Comparison of ENCODE assay signal across 16 cellular contexts in the genomic region with DNA sequence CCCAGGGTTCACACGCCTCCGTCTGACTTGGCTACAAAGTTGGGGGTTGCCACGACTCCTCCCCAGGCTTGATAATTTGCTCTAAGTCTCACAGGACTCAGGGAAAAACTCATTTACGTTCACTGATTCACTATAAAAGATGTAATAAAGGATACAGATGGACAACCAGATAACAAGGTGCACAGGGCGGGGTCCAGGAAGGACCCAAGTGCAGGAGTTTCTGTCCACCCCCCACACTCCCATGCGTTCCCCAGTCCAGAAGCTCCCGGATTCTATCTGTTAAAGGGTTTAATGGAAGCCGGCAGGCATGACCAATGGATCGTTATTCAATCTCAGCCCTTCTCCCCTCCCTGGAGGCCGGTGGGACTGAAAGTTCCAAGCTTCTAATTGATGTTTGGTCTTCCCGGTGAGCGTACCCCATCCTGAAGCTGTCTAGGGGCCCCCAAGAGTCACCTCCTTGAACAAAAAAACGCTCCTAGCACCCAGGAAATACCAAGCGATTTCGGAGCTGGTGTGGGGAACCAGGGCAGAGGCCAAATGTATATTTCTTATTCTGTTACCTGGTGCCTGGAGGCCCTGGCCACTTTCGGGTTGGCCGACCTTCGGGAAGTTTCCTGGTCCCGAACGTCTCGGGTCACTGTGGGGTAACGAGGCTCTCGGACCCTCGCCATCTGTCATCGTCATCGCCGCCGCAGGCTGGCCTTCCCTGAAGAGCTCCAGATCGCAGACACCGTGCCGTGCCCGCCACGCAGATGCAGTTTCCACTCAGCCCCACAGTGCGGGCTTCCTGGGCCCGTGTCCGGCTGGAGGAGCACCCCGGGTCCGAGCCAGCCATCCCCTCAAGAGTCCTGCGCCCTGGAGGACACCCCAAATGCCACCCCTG. TPM values are rescaled to one million over a fixed set of nuclear protein-coding genes. Genes with fewer than 3 reads are reported as not detected.
DNase-seq lines count a peak whose midpoint lies in the region; TF ChIP-seq lines count a peak whose summit lies in the region.
"Had no signal": no experiment of that assay in that cellular context is flagged by ENCODE, and none has a peak within 500 bp of the region (broad histone marks: within the 10 kb centered on the region; RNA-seq: fewer than 3 reads in every experiment).

No MANE protein-coding gene starts in this region.

- H3K9me3 ChIP-seq in WERI-Rb-1 (ENCODE audit: severe bottlenecking) (no peaks in the 10 kb centered on the region), left ventricle myocardium inferior (replicated peaks) (no peaks in the 10 kb centered on the region), sigmoid colon (no peaks in the 10 kb centered on the region)
- H3K9me3 ChIP-seq in effector memory CD4-positive, alpha-beta T cell (ENCODE audit: control insufficient read depth, low read length) = no peaks in the 10 kb centered on the region
- H3K9me3 ChIP-seq: BLaER1 treated with 17β-estradiol and CSF1 and Interleukin-3, amounts not matched to agents 10 nM and 100 nM; testis had no signal

- peaks cover 2% of the 10 kb centered on the region for H3K27me3 ChIP-seq in WERI-Rb-1 (ENCODE audit: insufficient read depth, low read depth, severe bottlenecking)
- H3K27me3 ChIP-seq in left ventricle myocardium inferior (ENCODE audit: low read depth) = no peaks in the 10 kb centered on the region
- H3K27me3 ChIP-seq in sigmoid colon = no peaks in the 10 kb centered on the region
- no peaks in the 10 kb centered on the region for H3K27me3 ChIP-seq in effector memory CD4-positive, alpha-beta T cell (replicated peaks; ENCODE audit: control insufficient read depth, insufficient read depth, low read length, poor library complexity, severe bottlenecking)
- H3K27me3 ChIP-seq: BLaER1 treated with 17β-estradiol and CSF1 and Interleukin-3, amounts not matched to agents 10 nM and 100 nM; SJSA1; testis had no signal

- no peak overlapping the region for H3K4me3 ChIP-seq in WERI-Rb-1 (ENCODE audit: low read depth, low read length)
- H3K4me3 ChIP-seq in left ventricle myocardium inferior = no peak overlapping the region
- H3K4me3 ChIP-seq in sigmoid colon = no peak overlapping the region
- H3K4me3 ChIP-seq in effector memory CD4-positive, alpha-beta T cell (ENCODE audit: insufficient read depth, low read depth, low read length, poor library complexity, severe bottlenecking) = no peak overlapping the region
- H3K4me3 ChIP-seq: BLaER1 treated with 17β-estradiol and CSF1 and Interleukin-3, amounts not matched to agents 10 nM and 100 nM; SJSA1; testis had no signal

- intact Hi-C loops in left ventricle myocardium inferior (cut with micrococcal nuclease) = no loop called here
- intact Hi-C loops in sigmoid colon (cut with DNase I) = no loop called here

- H3K4me1 ChIP-seq in left ventricle myocardium inferior = peaks cover 7% of the 10 kb centered on the region
- H3K4me1 ChIP-seq in sigmoid colon = no peaks in the 10 kb centered on the region
- peaks cover 21% of the 10 kb centered on the region for H3K4me1 ChIP-seq in effector memory CD4-positive, alpha-beta T cell (ENCODE audit: control insufficient read depth, insufficient read depth, low read length, poor library complexity, severe bottlenecking)
- H3K4me1 ChIP-seq: SJSA1, testis had no signal

- peak; percentile 37 for DNase-seq in NCI-H82 (lab: John Stamatoyannopoulos, UW)
- DNase-seq in NCI-H82 treated with DMSO at 0.1 percent for 48 hours (lab: John Stamatoyannopoulos, UW; ENCODE audit: unreplicated experiment) = no peak
- DNase-seq in WERI-Rb-1 = peak; percentile 8
- peak; percentile 11 for DNase-seq in left ventricle myocardium inferior
- peak; percentile 39 for DNase-seq in sigmoid colon
- no peak for DNase-seq in UCSD-AML1 (lab: John Stamatoyannopoulos, UW; ENCODE audit: unreplicated experiment)
- DNase-seq in NCI-H2196 treated with DMSO at 0.1 percent for 48 hours (lab: John Stamatoyannopoulos, UW; ENCODE audit: unreplicated experiment) = no peak
- no peak for DNase-seq in effector memory CD4-positive, alpha-beta T cell
- DNase-seq: activated CD4-positive, alpha-beta T cell treated with anti-CD3 and anti-CD28 coated beads, Interleukin-2, amount 50 U/mL, for 4 hours; DND-41; Kasumi-1; NCI-H1436; NCI-H446 had no signal

- TF ChIP-seq CTCF in WERI-Rb-1 (IDR thresholded peaks at IDR 0.05; ENCODE audit: low read depth, low read length) (no peak), left ventricle myocardium inferior (IDR thresholded peaks at IDR 0.05; ENCODE audit: borderline replicate concordance) (no peak), sigmoid colon (IDR thresholded peaks at IDR 0.05) (no peak)

- no peak for TF ChIP-seq POLR2A in sigmoid colon (IDR thresholded peaks at IDR 0.05)

- no peak for TF ChIP-seq EP300 in sigmoid colon (IDR thresholded peaks at IDR 0.05)

- H3K36me3 ChIP-seq in WERI-Rb-1 (no peaks in the 10 kb centered on the region), left ventricle myocardium inferior (no peaks in the 10 kb centered on the region), sigmoid colon (no peaks in the 10 kb centered on the region)
- no peaks in the 10 kb centered on the region for H3K36me3 ChIP-seq in effector memory CD4-positive, alpha-beta T cell (ENCODE audit: control insufficient read depth, insufficient read depth, low read length)
- H3K36me3 ChIP-seq: BLaER1 treated with 17β-estradiol and CSF1 and Interleukin-3, amounts not matched to agents 10 nM and 100 nM; SJSA1 had no signal

- H3K27ac ChIP-seq in WERI-Rb-1 = no peak overlapping the region
- no peak overlapping the region for H3K27ac ChIP-seq in left ventricle myocardium inferior (replicated peaks)
- H3K27ac ChIP-seq in sigmoid colon = no peak overlapping the region
- H3K27ac ChIP-seq in effector memory CD4-positive, alpha-beta T cell (ENCODE audit: insufficient read depth, low read length, poor library complexity, severe bottlenecking) = no peak overlapping the region
- H3K27ac ChIP-seq: BLaER1 treated with 17β-estradiol and CSF1 and Interleukin-3, amounts not matched to agents 10 nM and 100 nM; SJSA1; testis had no signal

- 88 to 92% methylated on average over 39 of the region's 39 CpGs for WGBS in sigmoid colon, 2 donors

RNA-seq across cellular contexts. Expression of gene METRNL, which starts 13.5 kb away (rescaled TPM):
- total RNA-seq in left ventricle myocardium inferior = 75.2 TPM
- 10 to 100 TPM; 26.8 to 53.6 (median 29.8) TPM for total RNA-seq in sigmoid colon
- 100 to 1,000 TPM in 1 of 3 donors, 10 to 100 TPM in 2; 93.1 to 116 (median 99.6) TPM for polyA plus RNA-seq in sigmoid colon

Comparison
In these comparisons a context has a peak if more than half of its experiments do, and no peak if none do; other contexts are left out.
1. DNase-seq: peak in NCI-H82 (single experiment), WERI-Rb-1 (single experiment), left ventricle myocardium inferior (single experiment) and sigmoid colon (single experiment); none in NCI-H82 treated with DMSO at 0.1 percent for 48 hours (single experiment), UCSD-AML1 (single experiment), NCI-H2196 treated with DMSO at 0.1 percent for 48 hours (single experiment) and effector memory CD4-positive, alpha-beta T cell (0 of 3).